In the genomic region with DNA sequence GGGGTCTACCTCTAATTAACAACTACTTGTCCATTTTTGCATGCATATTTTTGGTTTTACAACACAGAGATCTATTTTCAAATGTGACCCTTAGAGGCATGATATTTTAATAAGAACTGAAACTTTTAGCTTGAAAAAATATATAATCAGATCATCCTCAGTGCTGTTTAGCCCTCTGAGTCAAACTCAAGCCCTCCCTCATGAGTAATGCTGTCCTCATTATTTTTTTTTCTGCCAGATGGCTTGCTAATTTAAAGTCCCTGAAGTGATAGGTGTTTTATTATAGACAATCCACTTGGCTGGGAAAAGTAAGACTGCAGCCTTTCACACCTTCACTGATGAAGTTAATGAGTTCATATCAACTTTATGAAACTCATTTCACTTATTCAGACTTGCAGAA, we compare ENCODE assay signal across 22 cellular contexts.
DNase-seq lines count a peak whose midpoint lies in the region; ATAC-seq and TF ChIP-seq lines count a peak whose summit lies in the region.
"Had no signal": no experiment of that assay in that cellular context is flagged by ENCODE, and none has a peak within 500 bp of the region (broad histone marks: within the 10 kb centered on the region; RNA-seq: fewer than 3 reads in every experiment).

No MANE protein-coding gene starts in this region.

- no peaks in the 10 kb centered on the region for H3K36me3 Mint-ChIP-seq in activated T-helper 17 cell treated with anti-CD3 and anti-CD28 coated beads, Interleukin-2, amount 50 U/mL, for 72 hours (ENCODE audit: low read depth)
- H3K36me3 Mint-ChIP-seq: CD4-positive, alpha-beta memory T cell; T-cell had no signal

- H3K27ac Mint-ChIP-seq in activated T-helper 17 cell treated with anti-CD3 and anti-CD28 coated beads, Interleukin-2, amount 50 U/mL, for 72 hours, result no peak overlapping the region
- H3K27ac Mint-ChIP-seq: CD4-positive, alpha-beta memory T cell; T-cell had no signal

- H3K4me1 Mint-ChIP-seq in activated T-helper 17 cell treated with anti-CD3 and anti-CD28 coated beads, Interleukin-2, amount 50 U/mL, for 72 hours, result no peaks in the 10 kb centered on the region
- H3K4me1 Mint-ChIP-seq: T-cell had no signal

- POLR2A ChIA-PET in BJ (lab: Charles Lee), result no interaction called here

- H3K36me3 ChIP-seq in BJ (ENCODE audit: control insufficient read depth, insufficient read depth, low read length), result no peaks in the 10 kb centered on the region
- H3K36me3 ChIP-seq: BE2C, Peyer's patch had no signal

- no peak overlapping the region for H3K4me3 Mint-ChIP-seq in activated T-helper 17 cell treated with anti-CD3 and anti-CD28 coated beads, Interleukin-2, amount 50 U/mL, for 72 hours
- H3K4me3 Mint-ChIP-seq: CD4-positive, alpha-beta memory T cell; T-cell had no signal

- no peaks in the 10 kb centered on the region for H3K27me3 ChIP-seq in BJ (ENCODE audit: control insufficient read depth, insufficient read depth, low read length)
- H3K27me3 ChIP-seq: BE2C, Peyer's patch had no signal

- H3K4me3 ChIP-seq in BJ (ENCODE audit: low read depth, low read length), result no peak overlapping the region
- H3K4me3 ChIP-seq: Peyer's patch, SK-N-MC had no signal

- peaks cover 5% of the 10 kb centered on the region for H3K27me3 Mint-ChIP-seq in activated T-helper 17 cell treated with anti-CD3 and anti-CD28 coated beads, Interleukin-2, amount 50 U/mL, for 72 hours

- H3K9me3 Mint-ChIP-seq in activated T-helper 17 cell treated with anti-CD3 and anti-CD28 coated beads, Interleukin-2, amount 50 U/mL, for 72 hours, result no peaks in the 10 kb centered on the region

- in situ Hi-C loops in GM13976 (cut with MboI; ENCODE audit: low sequenced_read_pairs, unreplicated experiment), result loop anchor here (25.0 kb wide), 2 partner anchors 236 to 411 kb away; a partner anchor contains a TSS

- CTCF ChIA-PET in BJ (lab: Yijun Ruan, JAX), result no interaction called here

- no peak for ATAC-seq in omental fat pad (ENCODE audit: low FRiP score)
- ATAC-seq in activated T-helper 17 cell treated with anti-CD3 and anti-CD28 coated beads, Interleukin-2, amount 50 U/mL, for 72 hours (replicated peaks), result no peak
- ATAC-seq: T-cell had no signal

- DNase-seq in BJ (ENCODE audit: low read depth) (peak; percentile 6), GM03348 (ENCODE audit: low spot score) (peak; percentile 36), NCI-H524 treated with DMSO at 0.1 percent for 48 hours (lab: John Stamatoyannopoulos, UW) (peak; percentile 69), hepatic stellate cell (ENCODE audit: low spot score) (peak; percentile 4), omental fat pad (ENCODE audit: low spot score) (no peak), putamen (ENCODE audit: low spot score) (no peak), GM13976 (ENCODE audit: low spot score) (no peak)
- DNase-seq: ACHN; BE2C; Calu3; CD4-positive, alpha-beta memory T cell; DMS79; GF-D8; H7; Kasumi-1; NCI-H1105 treated with DMSO at 0.1 percent for 48 hours; NCI-H187 treated with DMSO at 0.1 percent for 48 hours; Peyer's patch; Right ventricle myocardium superior; T-cell had no signal

- TF ChIP-seq CTCF in BJ (IDR thresholded peaks at IDR 0.05; ENCODE audit: insufficient read depth, low read depth, low read length), result no peak
- TF ChIP-seq CTCF in omental fat pad (IDR thresholded peaks at IDR 0.05), result no peak
- TF ChIP-seq CTCF in GM13976 (IDR thresholded peaks at IDR 0.05; ENCODE audit: borderline replicate concordance, control extremely low read depth, extremely low read depth, insufficient read depth, missing control alignments), result no peak

Comparison
In these comparisons a context has a peak if more than half of its experiments do, and no peak if none do; other contexts are left out.
1. DNase-seq: peak in BJ (single experiment), GM03348 (single experiment), NCI-H524 treated with DMSO at 0.1 percent for 48 hours (single experiment) and hepatic stellate cell (single experiment); none in omental fat pad (single experiment), putamen (single experiment) and GM13976 (single experiment).